ENCODE assay signal across 8 cellular contexts in genomic region chr7:87886875-87887274, GRCh38. TPM values are rescaled to one million over a fixed set of nuclear protein-coding genes. Genes with fewer than 3 reads are reported as not detected.
DNase-seq lines count a peak whose midpoint lies in the region; ATAC-seq and TF ChIP-seq lines count a peak whose summit lies in the region.

No MANE protein-coding gene starts in this region.

- TF ChIP-seq POLR2A in gastrocnemius medialis (IDR thresholded peaks at IDR 0.05), result no peak

- no peak overlapping the region for H3K4me3 ChIP-seq in choroid plexus epithelial cell (ENCODE audit: low read depth, low read length)
- no peak overlapping the region for H3K4me3 ChIP-seq in gastrocnemius medialis

- intact Hi-C loops in gastrocnemius medialis (cut with DNase I; ENCODE audit: low total_unique reads), result loop anchor here (5.0 kb wide), 1 partner anchor 90 kb away; no protein-coding TSS in a partner anchor

- H3K27me3 Mint-ChIP-seq in neural crest cell (ENCODE audit: low read depth), result no peaks in the 10 kb centered on the region

- peaks cover 16% of the 10 kb centered on the region for H3K36me3 Mint-ChIP-seq in neural crest cell (ENCODE audit: low read depth)

- in situ Hi-C loops in gastrocnemius medialis (cut with MboI; ENCODE audit: low sequenced_read_pairs in 4 of 4), result loop anchor here in 2 of 4 donors (10.0 to 25.0 kb wide), 2 partner anchors 325 to 382 kb away; partner anchors contain the start of gene SRI (in 1 of the 2)

- no peaks in the 10 kb centered on the region for H3K9me3 Mint-ChIP-seq in neural crest cell

- H3K36me3 ChIP-seq in gastrocnemius medialis, result no peaks in the 10 kb centered on the region

- ATAC-seq in gastrocnemius medialis, result no peak

- DNase-seq in EL (peak; percentile 37), NCI-H146 treated with DMSO at 0.1 percent for 48 hours (lab: John Stamatoyannopoulos, UW; ENCODE audit: unreplicated experiment) (peak; percentile 24), choroid plexus epithelial cell (ENCODE audit: low read depth) (peak; percentile 70), neural crest cell (ENCODE audit: low read depth, low spot score) (no peak), caudate nucleus (lab: John Stamatoyannopoulos, UW) (no peak), gastrocnemius medialis (no peak), HuH-7 (ENCODE audit: low spot score) (no peak), GM19240 (ENCODE audit: insufficient read length, low spot score) (no peak)

- H3K27me3 ChIP-seq in gastrocnemius medialis, result no peaks in the 10 kb centered on the region

- no peaks in the 10 kb centered on the region for H3K9me3 ChIP-seq in gastrocnemius medialis

- no peak overlapping the region for H3K27ac Mint-ChIP-seq in neural crest cell (ENCODE audit: unreplicated experiment)

- H3K4me1 ChIP-seq in gastrocnemius medialis, result no peaks in the 10 kb centered on the region

- H3K27ac ChIP-seq in caudate nucleus (ENCODE audit: low read depth, low read length) (no peak overlapping the region), gastrocnemius medialis (no peak overlapping the region)

- H3K4me3 Mint-ChIP-seq in neural crest cell, result no peak overlapping the region

- TF ChIP-seq CTCF in choroid plexus epithelial cell (conservative IDR thresholded peaks at IDR 0.05; ENCODE audit: low read depth, low read length) (peak; percentile 44), neural crest cell (conservative IDR thresholded peaks at IDR 0.05) (peak; percentile 75), gastrocnemius medialis (IDR thresholded peaks at IDR 0.05 in 4 of 5, conservative IDR thresholded peaks at IDR 0.05 in 1 of 5) (peak in 2 of 5 experiments; percentile 42)

- H3K4me1 Mint-ChIP-seq in neural crest cell, result peaks cover 5% of the 10 kb centered on the region

RNA-seq across cellular contexts. Expression of gene DBF4, which starts 10.6 kb away (rescaled TPM):
- total RNA-seq in neural crest cell (92.3 and 94.4 TPM in 2 replicates), gastrocnemius medialis (1 to 10 TPM; 2.2 to 5.9 (median 3.2) TPM)

RNA-seq across cellular contexts. Expression of gene SLC25A40, which starts 10.7 kb away (rescaled TPM):
- total RNA-seq in neural crest cell, result 36.3 and 39.0 TPM in 2 replicates
- 10 to 100 TPM in 2 of 4 donors, 1 to 10 TPM in 2; 3.2 to 14.8 (median 8.6) TPM for total RNA-seq in gastrocnemius medialis

RNA-seq across cellular contexts. Expression of gene ADAM22, which starts 47.2 kb away (rescaled TPM):
- total RNA-seq in neural crest cell (12.1 and 13.4 TPM in 2 replicates), gastrocnemius medialis (under 1 TPM; 0.07 to 0.31 (median 0.14) TPM)

Comparison
In these comparisons a context has a peak if more than half of its experiments do, and no peak if none do; other contexts are left out.
1. DNase-seq: peak in EL (single experiment), NCI-H146 treated with DMSO at 0.1 percent for 48 hours (single experiment) and choroid plexus epithelial cell (single experiment); none in neural crest cell (single experiment), caudate nucleus (0 of 61), gastrocnemius medialis (0 of 2), HuH-7 (single experiment) and GM19240 (single experiment).
2. RNA of gene DBF4, which starts 10.6 kb away (total RNA-seq): 92.3 to 94.4 TPM in neural crest cell; 2.2 to 5.9 TPM in gastrocnemius medialis; every median in the first group is over 10 times any median in the second.
3. RNA of gene ADAM22, which starts 47.2 kb away (total RNA-seq): 12.1 to 13.4 TPM in neural crest cell; 0.07 to 0.31 TPM in gastrocnemius medialis; every median in the first group is over 10 times any median in the second.